Comparison of ENCODE assay signal across 8 cellular contexts in the genomic region with DNA sequence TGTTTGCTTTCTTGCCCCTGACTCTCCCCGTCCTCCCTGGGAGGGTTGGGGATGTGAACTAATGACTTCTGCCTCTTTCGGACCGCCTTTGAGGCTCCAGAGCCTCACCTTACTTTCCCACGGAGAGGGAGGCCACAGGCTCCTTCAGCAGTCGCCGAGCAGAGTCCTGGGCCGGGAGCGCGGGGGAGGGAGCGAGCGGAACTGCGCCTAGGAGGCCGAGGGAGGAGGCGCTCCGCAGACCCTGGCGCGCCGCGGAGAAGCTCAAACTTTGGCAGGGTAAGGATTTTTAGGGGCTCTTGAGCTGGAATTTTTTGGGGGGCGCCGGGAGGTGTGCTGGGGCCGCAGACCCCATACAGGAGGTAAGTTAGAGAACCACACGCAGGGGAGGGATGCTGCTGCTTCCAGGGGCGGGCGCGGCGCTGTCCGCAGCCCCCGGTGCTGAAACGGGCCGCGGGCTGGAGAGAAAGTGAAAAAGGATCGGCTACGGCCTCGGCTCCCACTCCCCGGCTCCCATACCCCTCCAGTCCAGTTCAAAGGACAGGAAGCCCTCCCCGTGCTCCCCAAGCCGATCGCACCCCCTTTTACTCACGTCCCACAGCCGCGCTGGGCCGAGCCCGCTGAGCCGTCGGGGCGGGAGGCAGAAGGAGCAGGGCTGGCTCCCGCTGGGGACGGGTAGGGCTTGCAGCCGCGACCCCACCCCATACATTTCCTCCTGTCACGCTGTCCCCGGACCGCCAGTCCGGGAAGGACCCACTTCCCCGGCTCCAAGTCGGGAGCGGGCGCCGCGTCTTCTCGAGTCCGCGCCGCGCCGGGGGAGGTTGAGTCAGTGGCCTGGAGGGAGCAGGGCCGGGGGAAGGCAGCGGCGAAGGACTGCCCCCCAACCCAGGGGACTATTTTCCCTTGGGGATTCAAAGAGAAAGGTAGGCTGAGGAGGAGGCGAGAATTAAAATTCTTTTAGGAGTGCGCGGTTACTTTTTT. TPM values are rescaled to one million over a fixed set of nuclear protein-coding genes. Genes with fewer than 3 reads are reported as not detected.
A peak's percentile ranks its signal among the peaks of the same experiment; 100 is the strongest.
DNase-seq lines count a peak whose midpoint lies in the region; TF ChIP-seq lines count a peak whose summit lies in the region.

A gene (plus strand): TSS at position 198 of the 978 bp plus-strand sequence. CDS start 23,520 bp downstream, outside the sequence.

- H3K4me3 ChIP-seq in adipocyte (ENCODE audit: low read length), result peak within 1 kb of the TSS; percentile 65
- peak within 1 kb of the TSS; percentile 16 to 40 (median 34) for H3K4me3 ChIP-seq in stomach

- H3K9ac ChIP-seq in adipocyte (ENCODE audit: low read length), result no peak within 1 kb of the TSS

- DNase-seq in NCI-H2227 (lab: John Stamatoyannopoulos, UW; ENCODE audit: unreplicated experiment), result peak; percentile 42
- DNase-seq in NCI-H2227 treated with DMSO at 0.1 percent for 48 hours (lab: John Stamatoyannopoulos, UW), result no peak
- DNase-seq in adipocyte (ENCODE audit: low read depth), result peak; percentile 64
- peak; percentile 81 for DNase-seq in islet precursor cell
- no peak for DNase-seq in stomach
- no peak for DNase-seq in NCI-H748 (lab: John Stamatoyannopoulos, UW; ENCODE audit: unreplicated experiment)
- DNase-seq in OCI-M2 (lab: John Stamatoyannopoulos, UW; ENCODE audit: unreplicated experiment), result no peak
- DNase-seq in NCI-H2081 (lab: John Stamatoyannopoulos, UW), result no peak

- H3K27ac ChIP-seq in stomach, result no peak within 1 kb of the TSS

- TF ChIP-seq POLR2A in stomach (IDR thresholded peaks at IDR 0.05), result no peak

- H3K36me3 ChIP-seq in adipocyte (ENCODE audit: control insufficient read depth, insufficient read depth, low read length, severe bottlenecking) (no peaks in the 10 kb centered on the region), stomach (no peaks in the 10 kb centered on the region)

- H3K4me1 ChIP-seq in adipocyte (ENCODE audit: control insufficient read depth, insufficient read depth, low read length) (peaks cover 6% of the 10 kb centered on the region), stomach (peaks cover 10 to 22% (median 14%) of the 10 kb centered on the region in 4 donors)

- peaks cover 17% of the 10 kb centered on the region for H3K27me3 ChIP-seq in adipocyte (replicated peaks; ENCODE audit: control insufficient read depth, insufficient read depth, low read length)
- H3K27me3 ChIP-seq in stomach, result peaks cover 14 to 72% (median 53%) of the 10 kb centered on the region in 3 donors

- TF ChIP-seq CTCF in stomach (IDR thresholded peaks at IDR 0.05), result no peak

- H3K9me3 ChIP-seq in adipocyte (ENCODE audit: control insufficient read depth, low read length), result no peaks in the 10 kb centered on the region
- H3K9me3 ChIP-seq in stomach, result peaks cover 0 to 12% (median 2%) of the 10 kb centered on the region in 4 donors

- TF ChIP-seq EP300 in stomach (IDR thresholded peaks at IDR 0.05), result no peak

- intact Hi-C loops in stomach (cut with DNase I; ENCODE audit: low total_unique reads), result no loop called here

- 4 to 13% (median 7%) methylated on average over 57 to 73 of the region's 73 CpGs for WGBS in stomach, 5 donors

RNA-seq across cellular contexts. Expression of the gene that starts here (rescaled TPM):
- 1 to 10 TPM in 2 of 5 donors, under 1 TPM in 1, not detected in 2; 0.14 to 6.4 (median 1.1) TPM for total RNA-seq in stomach
- under 1 TPM in 2 of 3 donors, not detected in 1; 0.12 to 0.13 TPM for polyA plus RNA-seq in stomach

Comparison
In these comparisons a context has a peak if more than half of its experiments do, and no peak if none do; other contexts are left out.
1. DNase-seq: peak in NCI-H2227 (single experiment), adipocyte (single experiment) and islet precursor cell (single experiment); none in NCI-H2227 treated with DMSO at 0.1 percent for 48 hours (single experiment), stomach (single experiment), NCI-H748 (single experiment), OCI-M2 (single experiment) and NCI-H2081 (0 of 2).